Comparison of ENCODE assay signal across 14 cellular contexts in genomic region chr10:115830260-115830970, GRCh38.
DNase-seq lines count a peak whose midpoint lies in the region; ATAC-seq and TF ChIP-seq lines count a peak whose summit lies in the region.
"Had no signal": no experiment of that assay in that cellular context is flagged by ENCODE, and none has a peak within 500 bp of the region (broad histone marks: within the 10 kb centered on the region; RNA-seq: fewer than 3 reads in every experiment).

No MANE protein-coding gene starts in this region.

- H3K9me2 ChIP-seq in MM.1S (replicated peaks; ENCODE audit: insufficient read depth, low read length), result no peaks in the 10 kb centered on the region

- no peak overlapping the region for H3K4me3 ChIP-seq in MM.1S (ENCODE audit: low read length)
- H3K4me3 ChIP-seq in fibroblast of lung (replicated peaks in 1 of 4; ENCODE audit: control extremely low read depth in 1 of 4, insufficient read depth in 1 of 4, low read depth in 3 of 4, low read length in 4 of 4), result no peak overlapping the region
- no peak overlapping the region for H3K4me3 ChIP-seq in osteoblast (ENCODE audit: insufficient read depth, low read length)
- no peak overlapping the region for H3K4me3 ChIP-seq in WERI-Rb-1 (ENCODE audit: low read depth, low read length)
- H3K4me3 ChIP-seq: skin epidermis, thyroid gland had no signal

- no peaks in the 10 kb centered on the region for H3K27me3 ChIP-seq in MM.1S (replicated peaks; ENCODE audit: insufficient read depth, low read length)
- no peaks in the 10 kb centered on the region for H3K27me3 ChIP-seq in fibroblast of lung (ENCODE audit: control insufficient read depth, insufficient read depth, low read length)
- no peaks in the 10 kb centered on the region for H3K27me3 ChIP-seq in osteoblast (ENCODE audit: insufficient read depth, low read length)
- H3K27me3 ChIP-seq in WERI-Rb-1 (ENCODE audit: insufficient read depth, low read depth, severe bottlenecking), result no peaks in the 10 kb centered on the region
- H3K27me3 ChIP-seq: thyroid gland had no signal

- H3K9me3 ChIP-seq in MM.1S (replicated peaks; ENCODE audit: insufficient read depth, low read length), result no peaks in the 10 kb centered on the region
- H3K9me3 ChIP-seq in fibroblast of lung (ENCODE audit: control insufficient read depth, insufficient read depth, low read depth, low read length), result no peaks in the 10 kb centered on the region
- H3K9me3 ChIP-seq in osteoblast (ENCODE audit: low read depth, low read length), result no peaks in the 10 kb centered on the region
- no peaks in the 10 kb centered on the region for H3K9me3 ChIP-seq in WERI-Rb-1 (ENCODE audit: severe bottlenecking)
- H3K9me3 ChIP-seq: thyroid gland had no signal

- TF ChIP-seq CTCF in MM.1S (IDR thresholded peaks at IDR 0.05; ENCODE audit: low read length) (no peak), fibroblast of lung (conservative IDR thresholded peaks at IDR 0.05 in 1 of 2, IDR thresholded peaks at IDR 0.05 in 1 of 2; ENCODE audit: low read depth in 1 of 2, low read length in 2 of 2) (no peak), osteoblast (IDR thresholded peaks at IDR 0.05; ENCODE audit: extremely low read depth, low read depth, low read length) (no peak), WERI-Rb-1 (IDR thresholded peaks at IDR 0.05; ENCODE audit: low read depth, low read length) (no peak)

- H3K36me3 ChIP-seq in MM.1S (replicated peaks; ENCODE audit: insufficient read depth, low read length), result no peaks in the 10 kb centered on the region
- no peaks in the 10 kb centered on the region for H3K36me3 ChIP-seq in fibroblast of lung (ENCODE audit: control insufficient read depth, insufficient read depth, low read length)
- H3K36me3 ChIP-seq in osteoblast (ENCODE audit: insufficient read depth, low read length), result no peaks in the 10 kb centered on the region
- no peaks in the 10 kb centered on the region for H3K36me3 ChIP-seq in WERI-Rb-1
- H3K36me3 ChIP-seq: thyroid gland had no signal

- H4K20me1 ChIP-seq in MM.1S (ENCODE audit: insufficient read depth, low read length), result no peaks in the 10 kb centered on the region
- no peaks in the 10 kb centered on the region for H4K20me1 ChIP-seq in fibroblast of lung (ENCODE audit: control insufficient read depth, extremely low read depth, insufficient read depth, low read length)
- H4K20me1 ChIP-seq in osteoblast (ENCODE audit: insufficient read depth, low read length), result no peaks in the 10 kb centered on the region

- no peak for ATAC-seq in HG02798 (IDR thresholded peaks at IDR 0.05; ENCODE audit: poor library complexity, unreplicated experiment)
- ATAC-seq: activated CD8-positive, alpha-beta T cell treated with anti-CD3 and anti-CD28 coated beads, Interleukin-2, amount 10 ng/mL, durations not matched to agents 7 days and 5 days had no signal

- H3K4me2 ChIP-seq in MM.1S (ENCODE audit: low read depth, low read length) (no peak overlapping the region), fibroblast of lung (ENCODE audit: extremely low read depth, insufficient read depth, low read length) (no peak overlapping the region), osteoblast (ENCODE audit: insufficient read depth, low read length) (no peak overlapping the region)

- H2AFZ ChIP-seq in MM.1S (ENCODE audit: low read length), result no peak overlapping the region
- H2AFZ ChIP-seq in fibroblast of lung (ENCODE audit: low read length), result no peak overlapping the region
- no peak overlapping the region for H2AFZ ChIP-seq in osteoblast (ENCODE audit: low read length)

- peak; percentile 39 for DNase-seq in GM03348 (ENCODE audit: low spot score)
- DNase-seq in MM.1S, result peak; percentile 32
- DNase-seq in fibroblast of lung (ENCODE audit: low read depth in 2 of 2), result peak; percentile 64 to 69
- DNase-seq in osteoblast (ENCODE audit: insufficient read length, low spot score, missing footprints), result peak; percentile 1
- DNase-seq in cerebellar nuclear complex (lab: John Stamatoyannopoulos, UW), result no peak
- DNase-seq in WERI-Rb-1, result no peak
- DNase-seq: activated CD8-positive, alpha-beta T cell treated with anti-CD3 and anti-CD28 coated beads, Interleukin-2, amount 10 ng/mL, durations not matched to agents 7 days and 5 days; DMS153; NCI-H1048; RPMI8226; stimulated activated CD4-positive, alpha-beta T cell treated with anti-CD3 and anti-CD28 coated beads, Interleukin-4, amount 100 ng/mL, for 4 hours; thyroid gland had no signal

- H3K79me2 ChIP-seq in MM.1S (ENCODE audit: low read length), result no peaks in the 10 kb centered on the region
- no peaks in the 10 kb centered on the region for H3K79me2 ChIP-seq in fibroblast of lung (ENCODE audit: control insufficient read depth, insufficient read depth, low read length)
- no peaks in the 10 kb centered on the region for H3K79me2 ChIP-seq in osteoblast (ENCODE audit: insufficient read depth, low read length)

- H3K9ac ChIP-seq in MM.1S (ENCODE audit: low read length), result no peak overlapping the region
- no peak overlapping the region for H3K9ac ChIP-seq in fibroblast of lung (ENCODE audit: insufficient read depth, low read length)

- H3K27ac ChIP-seq in MM.1S (ENCODE audit: low read length) (no peak overlapping the region), fibroblast of lung (ENCODE audit: insufficient read depth, low read length) (no peak overlapping the region), osteoblast (ENCODE audit: low read depth, low read length) (no peak overlapping the region), WERI-Rb-1 (no peak overlapping the region)
- H3K27ac ChIP-seq: skin epidermis, thyroid gland had no signal

- no peaks in the 10 kb centered on the region for H3F3A ChIP-seq in MM.1S (ENCODE audit: insufficient read depth, low read length)

- peaks cover 12% of the 10 kb centered on the region for H3K4me1 ChIP-seq in MM.1S (ENCODE audit: low read length)
- H3K4me1 ChIP-seq in fibroblast of lung (ENCODE audit: control insufficient read depth, extremely low read depth, insufficient read depth, low read length), result peaks cover 6% of the 10 kb centered on the region
- H3K4me1 ChIP-seq in osteoblast (ENCODE audit: insufficient read depth, low read length), result peaks cover 33% of the 10 kb centered on the region
- H3K4me1 ChIP-seq: thyroid gland had no signal

Comparison
In these comparisons a context has a peak if more than half of its experiments do, and no peak if none do; other contexts are left out.
1. DNase-seq: peak in GM03348 (single experiment), MM.1S (single experiment), fibroblast of lung (2 of 2) and osteoblast (single experiment); none in cerebellar nuclear complex (0 of 2) and WERI-Rb-1 (single experiment).